ENCODE assay signal across 8 cellular contexts in genomic region chr14:22314183-22314820, GRCh38.
DNase-seq lines count a peak whose midpoint lies in the region; ATAC-seq and TF ChIP-seq lines count a peak whose summit lies in the region.

No MANE protein-coding gene starts in this region.

- H3K36me3 Mint-ChIP-seq in naive thymus-derived CD4-positive, alpha-beta T cell: no peaks in the 10 kb centered on the region

- no peak overlapping the region for H3K4me3 ChIP-seq in epithelial cell of proximal tubule (ENCODE audit: low read depth, low read length)
- H3K4me3 ChIP-seq in naive thymus-derived CD4-positive, alpha-beta T cell (ENCODE audit: low read length): no peak overlapping the region

- peak; percentile 77 for TF ChIP-seq RAD21 in Ishikawa (IDR thresholded peaks at IDR 0.05; ENCODE audit: low read depth)

- no peak for TF ChIP-seq EP300 in Ishikawa (IDR thresholded peaks at IDR 0.05; ENCODE audit: borderline replicate concordance)

- H3K36me3 ChIP-seq in naive thymus-derived CD4-positive, alpha-beta T cell (ENCODE audit: control insufficient read depth in 2 of 3, insufficient read depth in 3 of 3, low read length in 3 of 3): no peaks in the 10 kb centered on the region

- H3K9me3 ChIP-seq in naive thymus-derived CD4-positive, alpha-beta T cell (ENCODE audit: control insufficient read depth in 2 of 3, low read length in 3 of 3): no peaks in the 10 kb centered on the region

- H3K4me3 Mint-ChIP-seq in naive thymus-derived CD4-positive, alpha-beta T cell: peak overlapping the region in 7 of 10 donors; percentile 42 to 83 (median 60)

- H3K27me3 ChIP-seq in naive thymus-derived CD4-positive, alpha-beta T cell (ENCODE audit: control insufficient read depth in 2 of 2, insufficient read depth in 2 of 2, low read length in 2 of 2): no peaks in the 10 kb centered on the region

- POLR2A ChIA-PET in naive thymus-derived CD4-positive, alpha-beta T cell (lab: Charles Lee): no interaction called here

- CTCF ChIA-PET in naive thymus-derived CD4-positive, alpha-beta T cell (lab: Charles Lee): no interaction called here

- H3K9me3 Mint-ChIP-seq in naive thymus-derived CD4-positive, alpha-beta T cell: no peaks in the 10 kb centered on the region

- ATAC-seq in SK-N-SH treated with all-trans-retinoic acid at 6 μM for 48 hours: peak; percentile 95
- peak; percentile 76 for ATAC-seq in naive thymus-derived CD4-positive, alpha-beta T cell

- peak; percentile 75 for TF ChIP-seq CTCF in epithelial cell of proximal tubule (conservative IDR thresholded peaks at IDR 0.05; ENCODE audit: low read depth, low read length)

- no peaks in the 10 kb centered on the region for H3K27me3 Mint-ChIP-seq in naive thymus-derived CD4-positive, alpha-beta T cell

- DNase-seq in DMS114 treated with DMSO at 0.1 percent for 48 hours (lab: John Stamatoyannopoulos, UW; ENCODE audit: unreplicated experiment): peak; percentile 24
- peak; percentile 19 for DNase-seq in GM19240 (ENCODE audit: insufficient read length, low spot score)
- no peak for DNase-seq in epithelial cell of proximal tubule (ENCODE audit: low read depth)
- DNase-seq in naive thymus-derived CD4-positive, alpha-beta T cell: peak in 3 of 9 donors; percentile 4 to 32 (median 19)
- DNase-seq in stimulated activated CD4-positive, alpha-beta T cell treated with anti-CD3 and anti-CD28 coated beads, Interleukin-2, amount 100 ng/mL, for 24 hours: no peak
- no peak for DNase-seq in HPDE6-E6E7 (ENCODE audit: extremely low spot score)

- no peaks in the 10 kb centered on the region for H3K4me1 ChIP-seq in naive thymus-derived CD4-positive, alpha-beta T cell (ENCODE audit: control insufficient read depth in 2 of 2, insufficient read depth in 2 of 2, low read length in 2 of 2)

- intact Hi-C loops in naive thymus-derived CD4-positive, alpha-beta T cell (cut with micrococcal nuclease): loop anchor here (1.0 to 10.0 kb wide), 5 partner anchors 11 to 258 kb away; no protein-coding TSS in a partner anchor

- H3K27ac Mint-ChIP-seq in naive thymus-derived CD4-positive, alpha-beta T cell: peak overlapping the region in 5 of 9 donors; percentile 59 to 80 (median 73)

- peaks cover 0 to 4% (median 0%) of the 10 kb centered on the region in 7 donors for H3K4me1 Mint-ChIP-seq in naive thymus-derived CD4-positive, alpha-beta T cell

- H3K27ac ChIP-seq in naive thymus-derived CD4-positive, alpha-beta T cell (ENCODE audit: low read depth, low read length): no peak overlapping the region

TF ChIP-seq in Ishikawa, 13 proteins besides CTCF, POLR2A, EP300 and RAD21:
- TF ChIP-seq CEBPB (IDR thresholded peaks at IDR 0.05) (no peak), TEAD4 (IDR thresholded peaks at IDR 0.05) (no peak), YY1 (IDR thresholded peaks at IDR 0.05; ENCODE audit: low read depth) (no peak), ZBTB7A (IDR thresholded peaks at IDR 0.05; ENCODE audit: low read depth) (no peak), NFIC (IDR thresholded peaks at IDR 0.05) (no peak), TAF1 (IDR thresholded peaks at IDR 0.05; ENCODE audit: low read depth) (no peak), TCF12 (IDR thresholded peaks at IDR 0.05; ENCODE audit: low read depth) (no peak), FOXM1 (IDR thresholded peaks at IDR 0.05; ENCODE audit: borderline replicate concordance, low read depth) (no peak), EGR1 (IDR thresholded peaks at IDR 0.05) (no peak), REST (IDR thresholded peaks at IDR 0.05; ENCODE audit: low read depth) (no peak), CREB1 (IDR thresholded peaks at IDR 0.05; ENCODE audit: low read depth) (no peak)
- TF ChIP-seq, protein P1, sequence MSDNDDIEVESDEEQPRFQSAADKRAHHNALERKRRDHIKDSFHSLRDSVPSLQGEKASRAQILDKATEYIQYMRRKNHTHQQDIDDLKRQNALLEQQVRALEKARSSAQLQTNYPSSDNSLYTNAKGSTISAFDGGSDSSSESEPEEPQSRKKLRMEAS (IDR thresholded peaks at IDR 0.05): no peak
- TF ChIP-seq, protein P2, sequence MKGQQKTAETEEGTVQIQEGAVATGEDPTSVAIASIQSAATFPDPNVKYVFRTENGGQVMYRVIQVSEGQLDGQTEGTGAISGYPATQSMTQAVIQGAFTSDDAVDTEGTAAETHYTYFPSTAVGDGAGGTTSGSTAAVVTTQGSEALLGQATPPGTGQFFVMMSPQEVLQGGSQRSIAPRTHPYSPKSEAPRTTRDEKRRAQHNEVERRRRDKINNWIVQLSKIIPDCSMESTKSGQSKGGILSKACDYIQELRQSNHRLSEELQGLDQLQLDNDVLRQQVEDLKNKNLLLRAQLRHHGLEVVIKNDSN (IDR thresholded peaks at IDR 0.05): no peak
TF ChIP-seq in Ishikawa: peak in this region for 0.

TF ChIP-seq in SK-N-SH treated with all-trans-retinoic acid at 6 μM for 48 hours, 23 proteins besides CTCF, POLR2A, EP300 and RAD21:
- TF ChIP-seq ARNTL (CRISPR knock-in tag; IDR thresholded peaks at IDR 0.05; ENCODE audit: borderline replicate concordance, low read depth) (no peak), PPARA (CRISPR knock-in tag; IDR thresholded peaks at IDR 0.05; ENCODE audit: borderline replicate concordance) (no peak), CSRNP3 (CRISPR knock-in tag; IDR thresholded peaks at IDR 0.05) (no peak), TOX (CRISPR knock-in tag; IDR thresholded peaks at IDR 0.05; ENCODE audit: borderline replicate concordance) (no peak), BACH2 (CRISPR knock-in tag; IDR thresholded peaks at IDR 0.05; ENCODE audit: borderline replicate concordance) (no peak), ZC3H10 (CRISPR knock-in tag; IDR thresholded peaks at IDR 0.05) (no peak), ZNF70 (CRISPR knock-in tag; IDR thresholded peaks at IDR 0.05) (no peak), RARB (CRISPR knock-in tag; IDR thresholded peaks at IDR 0.05) (no peak), ZFP3 (CRISPR knock-in tag; IDR thresholded peaks at IDR 0.05) (no peak), TCF4 (CRISPR knock-in tag; IDR thresholded peaks at IDR 0.05; ENCODE audit: borderline replicate concordance) (no peak), OSR1 (CRISPR knock-in tag; IDR thresholded peaks at IDR 0.05) (no peak)
TF ChIP-seq in SK-N-SH treated with all-trans-retinoic acid at 6 μM for 48 hours: peak in this region for 0.

Comparison
In these comparisons a context has a peak if more than half of its experiments do, and no peak if none do; other contexts are left out.
1. DNase-seq: peak in DMS114 treated with DMSO at 0.1 percent for 48 hours (single experiment) and GM19240 (single experiment); none in epithelial cell of proximal tubule (single experiment), stimulated activated CD4-positive, alpha-beta T cell treated with anti-CD3 and anti-CD28 coated beads, Interleukin-2, amount 100 ng/mL, for 24 hours (0 of 2) and HPDE6-E6E7 (single experiment).